ENCODE assay signal across 9 cellular contexts in genomic region chr2:67948057-67948456, GRCh38.
"Had no signal": no experiment of that assay in that cellular context is flagged by ENCODE, and none has a peak within 500 bp of the region (broad histone marks: within the 10 kb centered on the region; RNA-seq: fewer than 3 reads in every experiment).

No MANE protein-coding gene starts in this region.

- DNase-seq: GM23248, H7, IMR-90, Karpas-422, KBM-7 had no signal

- FAIRE-seq: HTR-8/SVneo had no signal

- H3K36me3 ChIP-seq: HAP-1 had no signal

- H3K4me2 ChIP-seq: KMS-11 had no signal

- H3K9ac ChIP-seq: GM23248, KMS-11 had no signal

- H3K4me3 ChIP-seq: GM23248, HAP-1 had no signal

- H2AFZ ChIP-seq: GM23248 had no signal

- H3K4me1 ChIP-seq: HAP-1 had no signal

- ATAC-seq: HCT116 had no signal

- H3K27ac ChIP-seq: GM23248, KMS-11 had no signal
